In genomic region chr7:87137271-87137670, GRCh38 we compare ENCODE assay signal across 33 cellular contexts.
"Had no signal": no experiment of that assay in that cellular context is flagged by ENCODE, and none has a peak within 500 bp of the region (broad histone marks: within the 10 kb centered on the region; RNA-seq: fewer than 3 reads in every experiment).

No MANE protein-coding gene starts in this region.

- H3K9me3 ChIP-seq: adrenal gland, ascending aorta, body of pancreas, breast epithelium had no signal

- DNase-seq: activated effector memory CD4-positive, alpha-beta T cell treated with anti-CD3 and anti-CD28 coated beads, Interleukin-2, amount 50 U/mL, for 16 hours; activated effector memory CD4-positive, alpha-beta T cell treated with Interleukin-2 at 50 U/mL for 16 hours; activated gamma-delta T cell; activated gamma-delta T cell treated with Interleukin-2 at 50 U/mL for 16 hours; activated naive CD4-positive, alpha-beta T cell; activated naive CD4-positive, alpha-beta T cell treated with anti-CD3 and anti-CD28 coated beads for 36 hours; activated naive CD4-positive, alpha-beta T cell treated with anti-CD3 and anti-CD28 coated beads, Interleukin-2, amount 10 ng/mL, durations not matched to agents 7 days and 5 days; activated naive CD4-positive, alpha-beta T cell treated with anti-CD3 and anti-CD28 coated beads, Interleukin-2, amount 50 U/mL, for 16 hours; activated naive CD4-positive, alpha-beta T cell treated with Interleukin-2 at 50 U/mL for 16 hours; activated naive CD8-positive, alpha-beta T cell treated with anti-CD3 and anti-CD28 coated beads for 36 hours; activated naive CD8-positive, alpha-beta T cell treated with anti-CD3 and anti-CD28 coated beads, Interleukin-2, amount 10 ng/mL, durations not matched to agents 7 days and 5 days; activated naive CD8-positive, alpha-beta T cell treated with anti-CD3 and anti-CD28 coated beads, Interleukin-2, amount 50 U/mL, for 24 hours; activated T-cell treated with anti-CD3 and anti-CD28 coated beads, Interleukin-2, amount 50 U/mL, for 24 hours; activated T-cell treated with anti-CD3 and anti-CD28 coated beads, Interleukin-2, amount 50 U/mL, for 4 hours; activated T-cell treated with anti-CD3 and anti-CD28 coated beads, Interleukin-2, amount 50 U/mL, for 48 hours; activated T-cell treated with anti-CD3 and anti-CD28 coated beads, Interleukin-2, amount 50 U/mL, for 72 hours; adrenal gland; amniotic stem cell; amygdala; anterior cingulate cortex; aorta; body of pancreas; brain microvascular endothelial cell; caudate nucleus; central memory CD4-positive, alpha-beta T cell; cerebellar nuclear complex had no signal

- H3K27ac ChIP-seq: adrenal gland, ascending aorta, body of pancreas, brain microvascular endothelial cell, breast epithelium, cardiac muscle cell had no signal

- FAIRE-seq: astrocyte, bronchial epithelial cell had no signal

- H3K4me3 ChIP-seq: adrenal gland, ascending aorta, body of pancreas, breast epithelium, cardiac muscle cell had no signal

- H3K4me1 ChIP-seq: ascending aorta, body of pancreas, breast epithelium had no signal

- H3K36me3 ChIP-seq: adrenal gland, ascending aorta, brain microvascular endothelial cell, breast epithelium, cardiac muscle cell had no signal

- ATAC-seq: activated naive CD4-positive, alpha-beta T cell treated with anti-CD3 and anti-CD28 coated beads, Interleukin-2, amount 50 U/mL, for 72 hours; activated naive CD8-positive, alpha-beta T cell treated with anti-CD3 and anti-CD28 coated beads, Interleukin-2, amount 50 U/mL, for 24 hours; activated T-cell treated with anti-CD3 and anti-CD28 coated beads, Interleukin-2, amount 50 U/mL, for 4 hours; activated T-cell treated with anti-CD3 and anti-CD28 coated beads, Interleukin-2, amount 50 U/mL, for 72 hours; activated T-helper 17 cell treated with anti-CD3 and anti-CD28 coated beads, Interleukin-2, amount 50 U/mL, for 72 hours; body of pancreas had no signal

- H3K27me3 ChIP-seq: adrenal gland, ascending aorta, body of pancreas, brain microvascular endothelial cell, breast epithelium, cardiac muscle cell had no signal
